In the genomic region with DNA sequence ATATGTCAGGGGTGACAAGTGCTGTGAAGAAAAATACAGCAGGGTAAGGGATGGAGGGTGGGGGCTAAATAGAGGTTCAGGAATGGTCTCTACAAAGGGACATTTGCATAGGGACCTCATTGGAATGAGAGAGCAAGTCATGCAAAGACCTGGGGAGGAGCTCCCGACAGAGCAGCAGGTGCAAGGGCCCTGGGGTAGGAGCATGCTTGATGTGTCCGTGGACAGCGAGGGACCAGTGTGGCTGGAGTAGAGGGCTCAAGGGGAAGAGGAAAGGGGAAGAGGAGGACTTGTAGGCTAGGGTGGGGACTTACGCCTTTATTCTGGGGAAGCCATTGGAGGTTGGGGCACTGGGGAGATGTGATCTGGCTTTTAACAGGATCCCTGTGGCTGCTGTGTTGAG, we compare ENCODE assay signal across 1 cellular context.
TF ChIP-seq lines count a peak whose summit lies in the region.

No MANE protein-coding gene starts in this region.

TF ChIP-seq in IMR-90, 13 proteins besides CTCF, POLR2A, EP300 and RAD21:
- TF ChIP-seq MAZ (IDR thresholded peaks at IDR 0.05; ENCODE audit: borderline replicate concordance, low read depth, low read length): no peak
- TF ChIP-seq CHD1 (IDR thresholded peaks at IDR 0.05; ENCODE audit: low read depth, low read length): no peak
- TF ChIP-seq MXI1 (IDR thresholded peaks at IDR 0.05; ENCODE audit: borderline replicate concordance, low read depth, low read length): no peak
- TF ChIP-seq NFE2L2 (IDR thresholded peaks at IDR 0.05; ENCODE audit: low read depth, low read length): no peak
- no peak for TF ChIP-seq BHLHE40 (IDR thresholded peaks at IDR 0.05; ENCODE audit: low read depth, low read length)
- TF ChIP-seq, protein P1, sequence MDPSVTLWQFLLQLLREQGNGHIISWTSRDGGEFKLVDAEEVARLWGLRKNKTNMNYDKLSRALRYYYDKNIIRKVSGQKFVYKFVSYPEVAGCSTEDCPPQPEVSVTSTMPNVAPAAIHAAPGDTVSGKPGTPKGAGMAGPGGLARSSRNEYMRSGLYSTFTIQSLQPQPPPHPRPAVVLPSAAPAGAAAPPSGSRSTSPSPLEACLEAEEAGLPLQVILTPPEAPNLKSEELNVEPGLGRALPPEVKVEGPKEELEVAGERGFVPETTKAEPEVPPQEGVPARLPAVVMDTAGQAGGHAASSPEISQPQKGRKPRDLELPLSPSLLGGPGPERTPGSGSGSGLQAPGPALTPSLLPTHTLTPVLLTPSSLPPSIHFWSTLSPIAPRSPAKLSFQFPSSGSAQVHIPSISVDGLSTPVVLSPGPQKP (IDR thresholded peaks at IDR 0.05; ENCODE audit: borderline replicate concordance, low read depth, low read length): no peak
- TF ChIP-seq RCOR1 (IDR thresholded peaks at IDR 0.05; ENCODE audit: insufficient replicate concordance, low read length): no peak
- no peak for TF ChIP-seq FOS (IDR thresholded peaks at IDR 0.05; ENCODE audit: low read depth, low read length)
- TF ChIP-seq CEBPB (IDR thresholded peaks at IDR 0.05; ENCODE audit: low read depth, low read length): no peak
- TF ChIP-seq MAFK (IDR thresholded peaks at IDR 0.05; ENCODE audit: low read depth, low read length): no peak
- TF ChIP-seq SMC3 (IDR thresholded peaks at IDR 0.05; ENCODE audit: low read depth, low read length): no peak
- no peak for TF ChIP-seq RFX5 (IDR thresholded peaks at IDR 0.05; ENCODE audit: low read depth, low read length)
- TF ChIP-seq, protein P2, sequence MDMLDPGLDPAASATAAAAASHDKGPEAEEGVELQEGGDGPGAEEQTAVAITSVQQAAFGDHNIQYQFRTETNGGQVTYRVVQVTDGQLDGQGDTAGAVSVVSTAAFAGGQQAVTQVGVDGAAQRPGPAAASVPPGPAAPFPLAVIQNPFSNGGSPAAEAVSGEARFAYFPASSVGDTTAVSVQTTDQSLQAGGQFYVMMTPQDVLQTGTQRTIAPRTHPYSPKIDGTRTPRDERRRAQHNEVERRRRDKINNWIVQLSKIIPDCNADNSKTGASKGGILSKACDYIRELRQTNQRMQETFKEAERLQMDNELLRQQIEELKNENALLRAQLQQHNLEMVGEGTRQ (IDR thresholded peaks at IDR 0.05; ENCODE audit: low read depth, low read length): no peak
